In the genomic region with DNA sequence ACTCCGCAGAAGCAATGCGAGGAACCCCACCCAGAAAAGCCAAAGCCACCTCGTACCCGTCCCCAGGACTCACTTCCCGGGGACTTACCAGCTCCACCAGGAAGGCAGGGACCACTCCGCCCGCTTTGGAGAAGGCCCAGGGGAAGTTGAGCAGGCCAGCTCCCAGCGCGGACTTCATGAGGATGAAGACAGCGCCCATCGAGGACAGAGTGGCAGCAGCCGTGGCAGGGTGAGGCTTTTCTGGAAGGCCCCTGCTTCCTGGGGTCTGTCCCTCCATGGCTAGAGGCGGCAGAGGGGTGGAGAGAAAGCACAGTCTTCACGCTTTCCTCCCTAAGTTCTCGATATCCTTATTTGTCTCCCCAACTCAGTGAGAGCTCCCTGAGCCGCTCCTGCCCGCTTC, we compare ENCODE assay signal across 25 cellular contexts. TPM values are rescaled to one million over a fixed set of nuclear protein-coding genes. Genes with fewer than 3 reads are reported as not detected.
A peak's percentile ranks its signal among the peaks of the same experiment; 100 is the strongest.
DNase-seq lines count a peak whose midpoint lies in the region; ATAC-seq, FAIRE-seq and TF ChIP-seq lines count a peak whose summit lies in the region.
"Had no signal": no experiment of that assay in that cellular context is flagged by ENCODE, and none has a peak within 500 bp of the region (broad histone marks: within the 10 kb centered on the region; RNA-seq: fewer than 3 reads in every experiment).

No MANE protein-coding gene starts in this region.

- peak overlapping the region; percentile 35 for H3K4me2 ChIP-seq in neural progenitor cell

- H3K4me3 ChIP-seq in heart right ventricle (no peak overlapping the region), kidney (ENCODE audit: low read length in 2 of 2) (no peak overlapping the region), neural progenitor cell (no peak overlapping the region), spleen (no peak overlapping the region), foreskin fibroblast (ENCODE audit: low read depth in 1 of 2, low read length in 2 of 2) (no peak overlapping the region)
- H3K4me3 ChIP-seq: HAP-1 had no signal

- peaks cover 8% of the 10 kb centered on the region for H4K20me1 ChIP-seq in neural progenitor cell (ENCODE audit: low read depth)

- TF ChIP-seq CTCF in heart right ventricle (IDR thresholded peaks at IDR 0.05) (no peak), kidney (IDR thresholded peaks at IDR 0.05; ENCODE audit: borderline replicate concordance, extremely low read depth, insufficient read depth) (no peak), neural progenitor cell (IDR thresholded peaks at IDR 0.05) (no peak), spleen (IDR thresholded peaks at IDR 0.05 in 8 of 11, conservative IDR thresholded peaks at IDR 0.05 in 3 of 11) (no peak), foreskin fibroblast (IDR thresholded peaks at IDR 0.05; ENCODE audit: low read depth, low read length) (no peak)

- peaks cover 57% of the 10 kb centered on the region for H3K4me1 Mint-ChIP-seq in neural progenitor cell

- no peak overlapping the region for H3K27ac ChIP-seq in heart right ventricle
- H3K27ac ChIP-seq in kidney (ENCODE audit: low read depth in 2 of 2, low read length in 2 of 2), result no peak overlapping the region
- H3K27ac ChIP-seq in neural progenitor cell, result no peak overlapping the region
- no peak overlapping the region for H3K27ac ChIP-seq in spleen

- H3F3A ChIP-seq in neural progenitor cell (ENCODE audit: low read depth), result peaks cover 35% of the 10 kb centered on the region

- DNase-seq in left ventricle myocardium superior, result peak; percentile 5
- no peak for DNase-seq in heart right ventricle
- peak; percentile 63 for DNase-seq in kidney
- DNase-seq in neural progenitor cell (ENCODE audit: low spot score), result no peak
- peak; percentile 57 for DNase-seq in spleen
- no peak for DNase-seq in foreskin fibroblast
- DNase-seq: ACHN; BE2C; C1 segment of cervical spinal cord; CD4-positive, CD25-positive, alpha-beta regulatory T cell; CD8-positive, alpha-beta memory T cell; COR-L47; DMS 273 treated with DMSO at 0.1 percent for 48 hours; DMS53; DND-41; EL; IMR-90 had no signal

- H3K4me1 ChIP-seq in heart right ventricle (peaks cover 0 to 17% (median 6%) of the 10 kb centered on the region in 9 donors), kidney (ENCODE audit: control insufficient read depth in 1 of 2, insufficient read depth in 1 of 2, low read depth in 1 of 2, low read length in 2 of 2) (no peaks in the 10 kb centered on the region), neural progenitor cell (peaks cover 55% of the 10 kb centered on the region), spleen (peaks cover 0 to 13% (median 0%) of the 10 kb centered on the region in 6 donors)
- H3K4me1 ChIP-seq: BE2C, HAP-1 had no signal

- no peaks in the 10 kb centered on the region for H3K79me2 ChIP-seq in neural progenitor cell (ENCODE audit: low read depth)

- FAIRE-seq in kidney (lab: Jason Lieb, UNC), result no peak
- FAIRE-seq: A204.1, GM12891, GM19239, H1, HTR-8/SVneo had no signal

- no peak overlapping the region for H3K9ac ChIP-seq in kidney (ENCODE audit: low read length in 2 of 2)
- no peak overlapping the region for H3K9ac ChIP-seq in neural progenitor cell

- TF ChIP-seq POLR2A in spleen (IDR thresholded peaks at IDR 0.05), result no peak

- H3K27me3 ChIP-seq in heart right ventricle, result peaks cover 0 to 40% (median 6%) of the 10 kb centered on the region in 7 donors
- H3K27me3 ChIP-seq in neural progenitor cell, result no peaks in the 10 kb centered on the region
- peaks cover 0 to 58% (median 0%) of the 10 kb centered on the region in 7 donors for H3K27me3 ChIP-seq in spleen (replicated peaks in 1 of 7)

- H3K36me3 Mint-ChIP-seq in neural progenitor cell, result no peaks in the 10 kb centered on the region
- H3K36me3 Mint-ChIP-seq: CD8-positive, alpha-beta memory T cell had no signal

- intact Hi-C loops in left ventricle myocardium superior (cut with micrococcal nuclease) (no loop called here), heart right ventricle (cut with DNase I) (loop anchor here in 2 of 10 donors (5.0 to 10.0 kb wide), 3 partner anchors 67 to 217 kb away; partner anchors contain the start of gene NECAB2 (in 1 of the 2)), kidney (cut with DNase I) (no loop called here), spleen (cut with DNase I; ENCODE audit: low total_unique reads) (no loop called here)

- H3K36me3 ChIP-seq in heart right ventricle (no peaks in the 10 kb centered on the region), kidney (ENCODE audit: control insufficient read depth in 1 of 2, insufficient read depth in 2 of 2, low read length in 2 of 2) (no peaks in the 10 kb centered on the region), neural progenitor cell (no peaks in the 10 kb centered on the region), spleen (peaks cover 0 to under 1% (median 0%) of the 10 kb centered on the region in 6 donors)
- H3K36me3 ChIP-seq: BE2C, HAP-1 had no signal

- no peak overlapping the region for H2AFZ ChIP-seq in neural progenitor cell (replicated peaks)

- H3K9me3 ChIP-seq in heart right ventricle, result no peaks in the 10 kb centered on the region
- no peaks in the 10 kb centered on the region for H3K9me3 ChIP-seq in kidney (ENCODE audit: control insufficient read depth in 1 of 2, low read length in 2 of 2)
- H3K9me3 ChIP-seq in neural progenitor cell (ENCODE audit: low read depth), result no peaks in the 10 kb centered on the region
- H3K9me3 ChIP-seq in spleen, result no peaks in the 10 kb centered on the region
- H3K9me3 ChIP-seq: BE2C, HAP-1 had no signal

- ATAC-seq in left ventricle myocardium superior (no peak), heart right ventricle (no peak), HG02938 (IDR thresholded peaks at IDR 0.05; ENCODE audit: unreplicated experiment) (no peak)

- peak overlapping the region; percentile 74 for H3K27ac Mint-ChIP-seq in neural progenitor cell
- H3K27ac Mint-ChIP-seq: CD4-positive, CD25-positive, alpha-beta regulatory T cell; CD8-positive, alpha-beta memory T cell had no signal

- no peak overlapping the region for H3K4me3 Mint-ChIP-seq in neural progenitor cell
- H3K4me3 Mint-ChIP-seq: CD4-positive, CD25-positive, alpha-beta regulatory T cell; CD8-positive, alpha-beta memory T cell had no signal

- peaks cover 29% of the 10 kb centered on the region for H3K27me3 Mint-ChIP-seq in neural progenitor cell (ENCODE audit: insufficient read depth, low read depth)

- peaks cover 2% of the 10 kb centered on the region for H3K9me3 Mint-ChIP-seq in neural progenitor cell
- H3K9me3 Mint-ChIP-seq: CD8-positive, alpha-beta memory T cell had no signal

- 88 to 90% methylated on average over 17 of the region's 17 CpGs for WGBS in heart right ventricle, 2 donors
- WGBS in spleen, 5 donors, result 77 to 89% (median 83%) methylated on average over 14 to 17 of the region's 17 CpGs

RNA-seq across cellular contexts. Expression of gene SLC38A8, which starts 0.7 kb away (rescaled TPM):
- 2.0 TPM for total RNA-seq in left ventricle myocardium superior
- total RNA-seq in heart right ventricle, result 1 to 10 TPM in 2 of 10 donors, under 1 TPM in 1, not detected in 7; 0.45 to 5.1 (median 1.2) TPM
- polyA plus RNA-seq in heart right ventricle, result 10 to 100 TPM in 1 of 2 donors, not detected in 1; 30.8 TPM
- not detected for total RNA-seq in kidney
- polyA plus RNA-seq in kidney (ENCODE audit: insufficient read depth, low read depth, low replicate concordance), result 0.30 TPM
- not detected in 2 replicates for total RNA-seq in neural progenitor cell (ENCODE audit: low replicate concordance)
- not detected for total RNA-seq in spleen
- polyA plus RNA-seq in spleen, result under 1 TPM in 1 of 3 donors, not detected in 2; 0.37 TPM
- total RNA-seq: CD4-positive, CD25-positive, alpha-beta regulatory T cell; CD8-positive, alpha-beta memory T cell; G401; H1; IMR-90 had no signal
- polyA plus RNA-seq: CD4-positive, CD25-positive, alpha-beta regulatory T cell; CD8-positive, alpha-beta memory T cell; IMR-90 had no signal

Comparison
In these comparisons a context has a peak if more than half of its experiments do, and no peak if none do; other contexts are left out.
1. DNase-seq: peak in left ventricle myocardium superior (single experiment), kidney (single experiment) and spleen (single experiment); none in heart right ventricle (0 of 2), neural progenitor cell (single experiment) and foreskin fibroblast (0 of 2).